In the genomic region with DNA sequence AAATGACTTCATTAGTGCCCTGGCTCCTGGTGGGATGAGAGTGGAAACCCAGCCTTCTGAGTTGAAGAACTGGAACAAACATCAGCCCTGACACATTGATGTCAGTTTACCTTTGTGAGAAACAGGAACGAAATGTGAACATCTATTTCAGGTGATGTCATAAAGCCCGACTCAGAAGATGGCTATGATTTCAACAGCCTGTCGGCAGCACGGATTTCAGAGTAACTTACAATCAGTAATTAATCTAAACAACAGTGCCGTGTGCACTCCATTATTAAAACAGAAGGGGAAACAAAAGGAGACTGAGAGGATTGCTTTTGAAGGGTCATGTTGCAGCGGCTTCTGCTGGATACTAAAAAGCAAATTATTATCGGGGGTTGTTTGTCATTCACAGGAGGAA, we compare ENCODE assay signal across 1 cellular context.
TF ChIP-seq lines count a peak whose summit lies in the region.

No MANE protein-coding gene starts in this region.

TF ChIP-seq in H1, 55 proteins besides CTCF, POLR2A, EP300 and RAD21:
- TF ChIP-seq, protein P1, sequence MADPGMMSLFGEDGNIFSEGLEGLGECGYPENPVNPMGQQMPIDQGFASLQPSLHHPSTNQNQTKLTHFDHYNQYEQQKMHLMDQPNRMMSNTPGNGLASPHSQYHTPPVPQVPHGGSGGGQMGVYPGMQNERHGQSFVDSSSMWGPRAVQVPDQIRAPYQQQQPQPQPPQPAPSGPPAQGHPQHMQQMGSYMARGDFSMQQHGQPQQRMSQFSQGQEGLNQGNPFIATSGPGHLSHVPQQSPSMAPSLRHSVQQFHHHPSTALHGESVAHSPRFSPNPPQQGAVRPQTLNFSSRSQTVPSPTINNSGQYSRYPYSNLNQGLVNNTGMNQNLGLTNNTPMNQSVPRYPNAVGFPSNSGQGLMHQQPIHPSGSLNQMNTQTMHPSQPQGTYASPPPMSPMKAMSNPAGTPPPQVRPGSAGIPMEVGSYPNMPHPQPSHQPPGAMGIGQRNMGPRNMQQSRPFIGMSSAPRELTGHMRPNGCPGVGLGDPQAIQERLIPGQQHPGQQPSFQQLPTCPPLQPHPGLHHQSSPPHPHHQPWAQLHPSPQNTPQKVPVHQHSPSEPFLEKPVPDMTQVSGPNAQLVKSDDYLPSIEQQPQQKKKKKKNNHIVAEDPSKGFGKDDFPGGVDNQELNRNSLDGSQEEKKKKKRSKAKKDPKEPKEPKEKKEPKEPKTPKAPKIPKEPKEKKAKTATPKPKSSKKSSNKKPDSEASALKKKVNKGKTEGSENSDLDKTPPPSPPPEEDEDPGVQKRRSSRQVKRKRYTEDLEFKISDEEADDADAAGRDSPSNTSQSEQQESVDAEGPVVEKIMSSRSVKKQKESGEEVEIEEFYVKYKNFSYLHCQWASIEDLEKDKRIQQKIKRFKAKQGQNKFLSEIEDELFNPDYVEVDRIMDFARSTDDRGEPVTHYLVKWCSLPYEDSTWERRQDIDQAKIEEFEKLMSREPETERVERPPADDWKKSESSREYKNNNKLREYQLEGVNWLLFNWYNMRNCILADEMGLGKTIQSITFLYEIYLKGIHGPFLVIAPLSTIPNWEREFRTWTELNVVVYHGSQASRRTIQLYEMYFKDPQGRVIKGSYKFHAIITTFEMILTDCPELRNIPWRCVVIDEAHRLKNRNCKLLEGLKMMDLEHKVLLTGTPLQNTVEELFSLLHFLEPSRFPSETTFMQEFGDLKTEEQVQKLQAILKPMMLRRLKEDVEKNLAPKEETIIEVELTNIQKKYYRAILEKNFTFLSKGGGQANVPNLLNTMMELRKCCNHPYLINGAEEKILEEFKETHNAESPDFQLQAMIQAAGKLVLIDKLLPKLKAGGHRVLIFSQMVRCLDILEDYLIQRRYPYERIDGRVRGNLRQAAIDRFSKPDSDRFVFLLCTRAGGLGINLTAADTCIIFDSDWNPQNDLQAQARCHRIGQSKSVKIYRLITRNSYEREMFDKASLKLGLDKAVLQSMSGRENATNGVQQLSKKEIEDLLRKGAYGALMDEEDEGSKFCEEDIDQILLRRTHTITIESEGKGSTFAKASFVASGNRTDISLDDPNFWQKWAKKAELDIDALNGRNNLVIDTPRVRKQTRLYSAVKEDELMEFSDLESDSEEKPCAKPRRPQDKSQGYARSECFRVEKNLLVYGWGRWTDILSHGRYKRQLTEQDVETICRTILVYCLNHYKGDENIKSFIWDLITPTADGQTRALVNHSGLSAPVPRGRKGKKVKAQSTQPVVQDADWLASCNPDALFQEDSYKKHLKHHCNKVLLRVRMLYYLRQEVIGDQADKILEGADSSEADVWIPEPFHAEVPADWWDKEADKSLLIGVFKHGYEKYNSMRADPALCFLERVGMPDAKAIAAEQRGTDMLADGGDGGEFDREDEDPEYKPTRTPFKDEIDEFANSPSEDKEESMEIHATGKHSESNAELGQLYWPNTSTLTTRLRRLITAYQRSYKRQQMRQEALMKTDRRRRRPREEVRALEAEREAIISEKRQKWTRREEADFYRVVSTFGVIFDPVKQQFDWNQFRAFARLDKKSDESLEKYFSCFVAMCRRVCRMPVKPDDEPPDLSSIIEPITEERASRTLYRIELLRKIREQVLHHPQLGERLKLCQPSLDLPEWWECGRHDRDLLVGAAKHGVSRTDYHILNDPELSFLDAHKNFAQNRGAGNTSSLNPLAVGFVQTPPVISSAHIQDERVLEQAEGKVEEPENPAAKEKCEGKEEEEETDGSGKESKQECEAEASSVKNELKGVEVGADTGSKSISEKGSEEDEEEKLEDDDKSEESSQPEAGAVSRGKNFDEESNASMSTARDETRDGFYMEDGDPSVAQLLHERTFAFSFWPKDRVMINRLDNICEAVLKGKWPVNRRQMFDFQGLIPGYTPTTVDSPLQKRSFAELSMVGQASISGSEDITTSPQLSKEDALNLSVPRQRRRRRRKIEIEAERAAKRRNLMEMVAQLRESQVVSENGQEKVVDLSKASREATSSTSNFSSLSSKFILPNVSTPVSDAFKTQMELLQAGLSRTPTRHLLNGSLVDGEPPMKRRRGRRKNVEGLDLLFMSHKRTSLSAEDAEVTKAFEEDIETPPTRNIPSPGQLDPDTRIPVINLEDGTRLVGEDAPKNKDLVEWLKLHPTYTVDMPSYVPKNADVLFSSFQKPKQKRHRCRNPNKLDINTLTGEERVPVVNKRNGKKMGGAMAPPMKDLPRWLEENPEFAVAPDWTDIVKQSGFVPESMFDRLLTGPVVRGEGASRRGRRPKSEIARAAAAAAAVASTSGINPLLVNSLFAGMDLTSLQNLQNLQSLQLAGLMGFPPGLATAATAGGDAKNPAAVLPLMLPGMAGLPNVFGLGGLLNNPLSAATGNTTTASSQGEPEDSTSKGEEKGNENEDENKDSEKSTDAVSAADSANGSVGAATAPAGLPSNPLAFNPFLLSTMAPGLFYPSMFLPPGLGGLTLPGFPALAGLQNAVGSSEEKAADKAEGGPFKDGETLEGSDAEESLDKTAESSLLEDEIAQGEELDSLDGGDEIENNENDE (IDR thresholded peaks at IDR 0.05; ENCODE audit: insufficient replicate concordance, low read length), result no peak
- no peak for TF ChIP-seq CHD2 (IDR thresholded peaks at IDR 0.05; ENCODE audit: low read length)
- TF ChIP-seq POLR2AphosphoS5 (IDR thresholded peaks at IDR 0.05; ENCODE audit: low read depth, low read length), result no peak
- no peak for TF ChIP-seq BACH1 (IDR thresholded peaks at IDR 0.05; ENCODE audit: low read length)
- TF ChIP-seq CREB1 (IDR thresholded peaks at IDR 0.05), result no peak
- no peak for TF ChIP-seq MAFK (IDR thresholded peaks at IDR 0.05; ENCODE audit: low read depth, low read length)
- TF ChIP-seq, protein P2, sequence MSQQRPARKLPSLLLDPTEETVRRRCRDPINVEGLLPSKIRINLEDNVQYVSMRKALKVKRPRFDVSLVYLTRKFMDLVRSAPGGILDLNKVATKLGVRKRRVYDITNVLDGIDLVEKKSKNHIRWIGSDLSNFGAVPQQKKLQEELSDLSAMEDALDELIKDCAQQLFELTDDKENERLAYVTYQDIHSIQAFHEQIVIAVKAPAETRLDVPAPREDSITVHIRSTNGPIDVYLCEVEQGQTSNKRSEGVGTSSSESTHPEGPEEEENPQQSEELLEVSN (IDR thresholded peaks at IDR 0.05), result no peak
- no peak for TF ChIP-seq SIRT6 (IDR thresholded peaks at IDR 0.05; ENCODE audit: low read length)
- no peak for TF ChIP-seq TCF12 (IDR thresholded peaks at IDR 0.05; ENCODE audit: low read depth, low read length)
- no peak for TF ChIP-seq BRCA1 (IDR thresholded peaks at IDR 0.05; ENCODE audit: low read depth, low read length)
- no peak for TF ChIP-seq SIX5 (IDR thresholded peaks at IDR 0.05; ENCODE audit: low read depth, low read length)
- TF ChIP-seq PHF8 (conservative IDR thresholded peaks at IDR 0.05; ENCODE audit: low read depth, low read length), result no peak
- no peak for TF ChIP-seq CBX8 (IDR thresholded peaks at IDR 0.05; ENCODE audit: borderline replicate concordance, low read depth, low read length)
- TF ChIP-seq TAF7 (optimal IDR thresholded peaks at IDR 0.05; ENCODE audit: borderline replicate concordance, low read depth, low read length), result no peak
- TF ChIP-seq SUZ12 (IDR thresholded peaks at IDR 0.05; ENCODE audit: low read length), result no peak
- no peak for TF ChIP-seq SP2 (IDR thresholded peaks at IDR 0.05; ENCODE audit: low read length)
- no peak for TF ChIP-seq SIN3A (conservative IDR thresholded peaks at IDR 0.05 in 1 of 2, IDR thresholded peaks at IDR 0.05 in 1 of 2; ENCODE audit: low read depth in 1 of 2, low read length in 2 of 2)
- no peak for TF ChIP-seq KDM5A (IDR thresholded peaks at IDR 0.05; ENCODE audit: low read length)
TF ChIP-seq in H1: peak in this region for 0.
